ENCODE assay signal across 8 cellular contexts in the genomic region with DNA sequence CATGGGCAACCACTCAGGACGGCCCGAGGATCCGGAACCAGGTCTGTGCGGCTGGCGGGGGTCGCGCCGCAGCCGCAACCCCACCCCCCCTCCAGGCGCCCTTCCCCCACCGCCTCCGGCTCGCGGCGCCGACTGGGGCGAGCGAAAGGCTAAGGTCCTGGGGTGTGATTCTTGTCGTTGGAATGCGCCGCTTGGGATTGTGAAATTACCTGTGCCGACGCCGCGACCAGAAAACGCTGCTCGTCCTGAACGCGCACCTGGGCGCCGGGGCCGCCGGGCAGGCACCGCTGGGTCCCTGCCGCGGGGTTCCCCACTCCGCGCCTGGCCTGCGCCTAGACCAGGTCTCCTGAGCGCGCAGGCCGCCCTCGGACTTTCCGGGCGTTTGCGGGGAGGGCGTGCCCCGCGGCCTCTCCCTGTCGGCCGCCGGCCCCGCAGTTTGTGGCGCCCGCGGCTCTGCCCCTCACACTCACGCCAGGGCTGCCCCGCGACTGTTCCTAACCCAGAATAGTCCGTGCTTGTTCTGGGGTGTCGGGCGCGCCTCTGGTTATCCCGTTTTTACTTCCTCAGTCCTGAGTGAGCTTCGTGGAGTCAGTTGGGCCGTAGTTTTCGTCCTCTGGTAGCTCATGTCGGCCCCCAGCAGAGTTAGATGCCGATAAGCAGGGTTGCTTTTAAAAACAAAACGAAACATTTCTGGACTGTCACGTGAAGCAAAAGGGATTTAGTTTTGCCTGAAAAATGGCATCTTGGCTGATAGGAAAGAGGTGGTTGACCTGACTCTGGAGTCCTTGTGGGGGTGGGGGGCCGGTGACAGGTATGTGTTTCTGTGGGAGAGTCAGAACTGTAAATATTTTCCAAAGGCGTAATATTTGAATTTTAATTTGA.
A peak's percentile ranks its signal among the peaks of the same experiment; 100 is the strongest.
DNase-seq lines count a peak whose midpoint lies in the region; ATAC-seq and TF ChIP-seq lines count a peak whose summit lies in the region.

No MANE protein-coding gene starts in this region.

- TF ChIP-seq CTCF in HFF-Myc (IDR thresholded peaks at IDR 0.05; ENCODE audit: low read depth, low read length, missing control alignments) = no peak

- H3K36me3 ChIP-seq in rectal smooth muscle tissue (ENCODE audit: control insufficient read depth, insufficient read depth, low read length) = no peaks in the 10 kb centered on the region

- peaks cover 5% of the 10 kb centered on the region for H3K27me3 Mint-ChIP-seq in activated naive CD8-positive, alpha-beta T cell

- peak overlapping the region; percentile 59 for H3K27ac Mint-ChIP-seq in activated naive CD8-positive, alpha-beta T cell

- no peaks in the 10 kb centered on the region for H3K4me1 ChIP-seq in right cardiac atrium (ENCODE audit: control insufficient read depth, insufficient read depth, low read length)
- H3K4me1 ChIP-seq in rectal smooth muscle tissue (ENCODE audit: control insufficient read depth, insufficient read depth, low read length) = no peaks in the 10 kb centered on the region

- H3K4me3 ChIP-seq in HFF-Myc (replicated peaks; ENCODE audit: low read depth, low read length) = peak overlapping the region; percentile 54
- H3K4me3 ChIP-seq in right cardiac atrium (ENCODE audit: low read length) = peak overlapping the region; percentile 66
- peak overlapping the region; percentile 73 for H3K4me3 ChIP-seq in rectal smooth muscle tissue (ENCODE audit: low read length)

- no peaks in the 10 kb centered on the region for H3K36me3 Mint-ChIP-seq in activated naive CD8-positive, alpha-beta T cell

- H3K4me1 Mint-ChIP-seq in activated naive CD8-positive, alpha-beta T cell (ENCODE audit: low read depth) = peaks cover 4% of the 10 kb centered on the region

- WGBS in right cardiac atrium = 2% methylated on average over 73 of the region's 73 CpGs

- H3K27me3 ChIP-seq in right cardiac atrium (ENCODE audit: control insufficient read depth, insufficient read depth) = peaks cover 2% of the 10 kb centered on the region
- H3K27me3 ChIP-seq in rectal smooth muscle tissue (ENCODE audit: control insufficient read depth, insufficient read depth, low read length) = peaks cover 5% of the 10 kb centered on the region

- no peak overlapping the region for H3K27ac ChIP-seq in right cardiac atrium (ENCODE audit: low read length)
- no peak overlapping the region for H3K27ac ChIP-seq in rectal smooth muscle tissue (ENCODE audit: low read depth, low read length)

- ATAC-seq in right cardiac atrium (peak; percentile 36 to 63), HG03378 (IDR thresholded peaks at IDR 0.05; ENCODE audit: unreplicated experiment) (no peak)

- peak overlapping the region; percentile 16 for H3K9ac ChIP-seq in rectal smooth muscle tissue (ENCODE audit: low read length)

- peak; percentile 53 for DNase-seq in NCI-H345 (lab: John Stamatoyannopoulos, UW)
- DNase-seq in NCI-H345 treated with DMSO at 0.1 percent for 48 hours (lab: John Stamatoyannopoulos, UW; ENCODE audit: unreplicated experiment) = no peak
- DNase-seq in HFF-Myc (ENCODE audit: extremely low read depth, low read depth) = no peak
- peak; percentile 46 for DNase-seq in NCI-H1105 treated with DMSO at 0.1 percent for 48 hours (lab: John Stamatoyannopoulos, UW)
- peak; percentile 21 to 67 (median 63) for DNase-seq in right cardiac atrium

- H3K9me3 Mint-ChIP-seq in activated naive CD8-positive, alpha-beta T cell (ENCODE audit: low read depth) = no peaks in the 10 kb centered on the region

- H3K9me3 ChIP-seq in right cardiac atrium (ENCODE audit: control insufficient read depth, low read length) = no peaks in the 10 kb centered on the region

- intact Hi-C loops in right cardiac atrium (cut with DNase I) = no loop called here

- H3K4me3 Mint-ChIP-seq in activated naive CD8-positive, alpha-beta T cell = peak overlapping the region; percentile 87

Comparison
In these comparisons a context has a peak if more than half of its experiments do, and no peak if none do; other contexts are left out.
1. DNase-seq: peak in NCI-H345 (single experiment), NCI-H1105 treated with DMSO at 0.1 percent for 48 hours (single experiment) and right cardiac atrium (3 of 3); none in NCI-H345 treated with DMSO at 0.1 percent for 48 hours (single experiment) and HFF-Myc (single experiment).
2. Peak in every context shown above with its lines, with median percentiles within 50 percentile points of each other: H3K4me3 ChIP-seq.